12 cellular contexts compared by ENCODE assay signal in the genomic region with DNA sequence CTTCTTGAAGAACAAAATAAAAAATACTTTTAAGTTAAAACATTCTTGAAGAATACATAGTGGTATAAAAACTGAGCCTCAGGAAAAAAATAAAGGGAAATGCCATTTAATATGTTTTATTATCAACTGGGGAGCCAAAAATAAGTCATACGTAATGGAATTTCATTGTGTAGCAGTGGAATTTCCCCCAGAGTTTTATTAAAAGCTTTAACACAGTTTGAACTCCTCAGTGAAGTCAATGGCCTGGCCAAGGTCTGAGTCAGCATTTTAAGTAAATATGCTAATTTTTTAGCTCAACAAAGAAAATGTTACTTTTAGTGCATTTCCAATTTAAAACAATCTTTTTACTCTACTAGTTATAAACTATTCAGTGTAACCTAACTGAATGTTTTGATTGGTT.
DNase-seq lines count a peak whose midpoint lies in the region; ATAC-seq and TF ChIP-seq lines count a peak whose summit lies in the region.
"Had no signal": no experiment of that assay in that cellular context is flagged by ENCODE, and none has a peak within 500 bp of the region (broad histone marks: within the 10 kb centered on the region; RNA-seq: fewer than 3 reads in every experiment).

No MANE protein-coding gene starts in this region.

- WGBS in testis, 2 donors = 42 to 44% methylated on average over 1 of the region's 1 CpG

- CTCF ChIA-PET in HEK293 (lab: Yijun Ruan, JAX) (no interaction called here), Calu3 (lab: Charles Lee) (no interaction called here)

- no peak for ATAC-seq in T-helper 17 cell
- ATAC-seq: activated naive CD4-positive, alpha-beta T cell treated with anti-CD3 and anti-CD28 coated beads, Interleukin-2, amount 50 U/mL, for 72 hours; naive thymus-derived CD8-positive, alpha-beta T cell had no signal

- H3K36me3 Mint-ChIP-seq in T-helper 17 cell (ENCODE audit: low read depth) = no peaks in the 10 kb centered on the region
- no peaks in the 10 kb centered on the region for H3K36me3 Mint-ChIP-seq in Calu3 (ENCODE audit: insufficient read depth, unreplicated experiment)
- H3K36me3 Mint-ChIP-seq: activated naive CD4-positive, alpha-beta T cell treated with anti-CD3 and anti-CD28 coated beads, Interleukin-2, amount 50 U/mL, for 72 hours; naive thymus-derived CD8-positive, alpha-beta T cell had no signal

- no peak overlapping the region for H3K4me3 ChIP-seq in HEK293 (ENCODE audit: low read depth, low read length)
- no peak overlapping the region for H3K4me3 ChIP-seq in astrocyte of the spinal cord (ENCODE audit: low read depth, low read length)
- no peak overlapping the region for H3K4me3 ChIP-seq in testis

- H3K36me3 ChIP-seq in HEK293 (ENCODE audit: control insufficient read depth in 2 of 2, insufficient read depth in 1 of 2, low read length in 2 of 2) (no peaks in the 10 kb centered on the region), testis (ENCODE audit: low read depth, missing control alignments) (no peaks in the 10 kb centered on the region)

- BruUV-seq in Calu3 (replicated peaks; lab: Mats Ljungman, UMichigan) = no TSS peak

- POLR2A ChIA-PET in HEK293 (lab: Yijun Ruan, JAX) = no interaction called here

- intact Hi-C loops in testis (cut with DNase I; ENCODE audit: low total_unique reads) (no loop called here), Calu3 (cut with micrococcal nuclease; ENCODE audit: unreplicated experiment) (no loop called here)

- DNase-seq in astrocyte of the spinal cord (ENCODE audit: low read depth, low spot score) = peak; percentile 90
- DNase-seq in hepatic stellate cell (ENCODE audit: low spot score) = peak; percentile 22
- peak; percentile 32 for DNase-seq in testis
- DNase-seq in T-helper 17 cell = no peak
- no peak for DNase-seq in HuH-7 (ENCODE audit: low spot score)
- DNase-seq in Calu3 = no peak
- DNase-seq: DMS79 treated with DMSO at 0.1 percent for 48 hours; effector memory CD4-positive, alpha-beta T cell; naive thymus-derived CD8-positive, alpha-beta T cell; NCI-H2081 treated with DMSO at 0.1 percent for 48 hours had no signal

- no peak overlapping the region for H3K4me3 Mint-ChIP-seq in T-helper 17 cell
- H3K4me3 Mint-ChIP-seq in Calu3 (ENCODE audit: low read depth, unreplicated experiment) = no peak overlapping the region
- H3K4me3 Mint-ChIP-seq: naive thymus-derived CD8-positive, alpha-beta T cell had no signal

- H3K27me3 Mint-ChIP-seq in T-helper 17 cell = peaks cover 5% of the 10 kb centered on the region
- H3K27me3 Mint-ChIP-seq in Calu3 (ENCODE audit: unreplicated experiment) = no peaks in the 10 kb centered on the region

- no peaks in the 10 kb centered on the region for H3K9me3 Mint-ChIP-seq in Calu3 (ENCODE audit: low read depth, unreplicated experiment)
- H3K9me3 Mint-ChIP-seq: activated naive CD4-positive, alpha-beta T cell treated with anti-CD3 and anti-CD28 coated beads, Interleukin-2, amount 50 U/mL, for 72 hours; naive thymus-derived CD8-positive, alpha-beta T cell had no signal

- no peaks in the 10 kb centered on the region for H3K27me3 ChIP-seq in testis

- TF ChIP-seq CTCF in HEK293 (tag by site-specific recombination; IDR thresholded peaks at IDR 0.05) (no peak), astrocyte of the spinal cord (IDR thresholded peaks at IDR 0.05; ENCODE audit: low read depth, low read length) (no peak), testis (IDR thresholded peaks at IDR 0.05) (no peak), Calu3 (IDR thresholded peaks at IDR 0.05; ENCODE audit: unreplicated experiment) (no peak)

- H3K27ac ChIP-seq in HEK293 (ENCODE audit: extremely low read depth, low read depth, low read length) (no peak overlapping the region), testis (no peak overlapping the region)

- H3K27ac Mint-ChIP-seq in T-helper 17 cell (no peak overlapping the region), Calu3 (ENCODE audit: unreplicated experiment) (no peak overlapping the region)
- H3K27ac Mint-ChIP-seq: activated naive CD4-positive, alpha-beta T cell treated with anti-CD3 and anti-CD28 coated beads, Interleukin-2, amount 50 U/mL, for 72 hours; naive thymus-derived CD8-positive, alpha-beta T cell had no signal

- H3K4me1 ChIP-seq in HEK293 (ENCODE audit: control insufficient read depth, insufficient read depth, low read length) (no peaks in the 10 kb centered on the region), testis (no peaks in the 10 kb centered on the region)

- H3K9me3 ChIP-seq in HEK293 (ENCODE audit: control insufficient read depth, insufficient read depth, low read depth, low read length) (no peaks in the 10 kb centered on the region), testis (no peaks in the 10 kb centered on the region), T-helper 17 cell (ENCODE audit: control insufficient read depth, low read length, poor library complexity, severe bottlenecking) (no peaks in the 10 kb centered on the region)

- TF ChIP-seq POLR2A in testis (IDR thresholded peaks at IDR 0.05) = no peak

- in situ Hi-C loops in astrocyte of the spinal cord (cut with HindIII; ENCODE audit: low sequenced_read_pairs) = no loop called here

- H3K4me1 Mint-ChIP-seq in T-helper 17 cell (no peaks in the 10 kb centered on the region), Calu3 (ENCODE audit: low read depth, unreplicated experiment) (no peaks in the 10 kb centered on the region)
- H3K4me1 Mint-ChIP-seq: naive thymus-derived CD8-positive, alpha-beta T cell had no signal

TF ChIP-seq in HEK293, 187 proteins besides CTCF, POLR2A, EP300 and RAD21:
- TF ChIP-seq, protein P1, sequence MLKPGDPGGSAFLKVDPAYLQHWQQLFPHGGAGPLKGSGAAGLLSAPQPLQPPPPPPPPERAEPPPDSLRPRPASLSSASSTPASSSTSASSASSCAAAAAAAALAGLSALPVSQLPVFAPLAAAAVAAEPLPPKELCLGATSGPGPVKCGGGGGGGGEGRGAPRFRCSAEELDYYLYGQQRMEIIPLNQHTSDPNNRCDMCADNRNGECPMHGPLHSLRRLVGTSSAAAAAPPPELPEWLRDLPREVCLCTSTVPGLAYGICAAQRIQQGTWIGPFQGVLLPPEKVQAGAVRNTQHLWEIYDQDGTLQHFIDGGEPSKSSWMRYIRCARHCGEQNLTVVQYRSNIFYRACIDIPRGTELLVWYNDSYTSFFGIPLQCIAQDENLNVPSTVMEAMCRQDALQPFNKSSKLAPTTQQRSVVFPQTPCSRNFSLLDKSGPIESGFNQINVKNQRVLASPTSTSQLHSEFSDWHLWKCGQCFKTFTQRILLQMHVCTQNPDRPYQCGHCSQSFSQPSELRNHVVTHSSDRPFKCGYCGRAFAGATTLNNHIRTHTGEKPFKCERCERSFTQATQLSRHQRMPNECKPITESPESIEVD (tag by site-specific recombination; IDR thresholded peaks at IDR 0.05) = peak; percentile 39; the same call in 1 of the 2 replicates
- TF ChIP-seq ZNF37A (tag by site-specific recombination; IDR thresholded peaks at IDR 0.05) (no peak), ZEB2 (tag by site-specific recombination; IDR thresholded peaks at IDR 0.05) (0 out of 2 replicates have a peak, but pooled peaks have one; percentile 27)
- TF ChIP-seq, protein P2, sequence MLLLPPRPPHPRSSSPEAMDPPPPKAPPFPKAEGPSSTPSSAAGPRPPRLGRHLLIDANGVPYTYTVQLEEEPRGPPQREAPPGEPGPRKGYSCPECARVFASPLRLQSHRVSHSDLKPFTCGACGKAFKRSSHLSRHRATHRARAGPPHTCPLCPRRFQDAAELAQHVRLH (tag by site-specific recombination; IDR thresholded peaks at IDR 0.05) = no peak

Comparison
In these comparisons a context has a peak if more than half of its experiments do, and no peak if none do; other contexts are left out.
1. DNase-seq: peak in astrocyte of the spinal cord (single experiment), hepatic stellate cell (single experiment) and testis (single experiment); none in T-helper 17 cell (0 of 3), HuH-7 (single experiment) and Calu3 (single experiment).